In the genomic region with DNA sequence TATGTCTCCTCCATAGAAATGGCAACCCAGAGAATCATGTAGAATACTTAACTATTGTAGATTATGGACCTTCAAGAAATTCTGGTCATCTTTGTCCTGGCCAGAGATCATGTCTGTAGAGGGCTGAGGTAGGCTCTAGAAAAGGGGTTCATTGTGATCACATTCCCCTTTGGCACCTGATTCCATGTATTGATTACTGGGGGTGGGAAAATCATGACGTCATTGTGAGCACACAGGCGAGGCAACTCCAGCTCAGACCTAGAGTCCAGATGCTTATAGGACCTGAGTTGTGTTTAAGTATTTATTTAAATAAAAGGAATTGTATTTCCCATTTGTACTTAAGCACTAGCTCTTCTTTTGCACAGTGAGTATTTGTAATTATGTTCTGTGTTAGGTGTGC, we compare ENCODE assay signal across 27 cellular contexts.
"Had no signal": no experiment of that assay in that cellular context is flagged by ENCODE, and none has a peak within 500 bp of the region (broad histone marks: within the 10 kb centered on the region; RNA-seq: fewer than 3 reads in every experiment).

No MANE protein-coding gene starts in this region.

- DNase-seq: naive thymus-derived CD8-positive, alpha-beta T cell; nephron progenitor cell; nucleus accumbens; retina; right lobe of liver; sigmoid colon; small intestine; stimulated activated CD4-positive, alpha-beta T cell treated with anti-CD3 and anti-CD28 coated beads, Interleukin-15, amount 100 ng/mL, for 24 hours; stimulated activated CD4-positive, alpha-beta T cell treated with anti-CD3 and anti-CD28 coated beads, Interleukin-2, amount 100 ng/mL, for 24 hours; stimulated activated CD4-positive, alpha-beta T cell treated with anti-CD3 and anti-CD28 coated beads, Interleukin-2, amount 100 ng/mL, for 48 hours; stimulated activated CD4-positive, alpha-beta T cell treated with anti-CD3 and anti-CD28 coated beads, Interleukin-4, amount 100 ng/mL, for 24 hours; stimulated activated naive B cell treated with anti-CD40 and anti-IgM and Interleukin-4, amounts not matched to agents 10 μg/mL and 1 μg/mL and 100 μg/mL, for 72 hours; stimulated activated naive CD4-positive, alpha-beta T cell treated with Interleukin-2 at 50 U/mL for 16 hours; stomach; thyroid gland; trophoblast cell; upper lobe of right lung; uterus had no signal

- H3K27me3 Mint-ChIP-seq: naive thymus-derived CD8-positive, alpha-beta T cell; natural killer cell treated with Interleukin-12 subunit alpha and Interleukin-12 subunit beta and Interleukin-15 and Interleukin-18, amount 100 ng/mL, for 72 hours; stimulated activated naive B cell treated with anti-CD40 and anti-IgM and Interleukin-4, amounts not matched to agents 10 μg/mL and 1 μg/mL and 100 μg/mL, for 72 hours; stimulated activated naive CD8-positive, alpha-beta T cell treated with anti-CD3 and anti-CD28 coated beads, Interleukin-15, Interleukin-2, amounts not matched to agents 100 ng/mL and 50 ng/mL, for 24 hours had no signal

- H3K9me3 ChIP-seq: neutrophil, pancreas, prostate gland, right lobe of liver, sigmoid colon, stomach, thoracic aorta, thyroid gland, tibial nerve, upper lobe of right lung, uterus had no signal

- H3K9me3 Mint-ChIP-seq: natural killer cell treated with Interleukin-12 subunit alpha and Interleukin-12 subunit beta and Interleukin-15 and Interleukin-18, amount 100 ng/mL, for 72 hours; stimulated activated effector memory CD8-positive, alpha-beta T cell treated with anti-CD3 and anti-CD28 coated beads, Interleukin-12 subunit alpha, Interleukin-12 subunit beta, amount 100 ng/mL, for 72 hours; stimulated activated naive CD8-positive, alpha-beta T cell treated with anti-CD3 and anti-CD28 coated beads, Interleukin-15, Interleukin-2, amounts not matched to agents 100 ng/mL and 50 ng/mL, for 24 hours had no signal

- H3K36me3 Mint-ChIP-seq: natural killer cell treated with Interleukin-12 subunit alpha and Interleukin-12 subunit beta and Interleukin-15 and Interleukin-18, amount 100 ng/mL, for 72 hours; stimulated activated effector memory CD8-positive, alpha-beta T cell treated with anti-CD3 and anti-CD28 coated beads, Interleukin-12 subunit alpha, Interleukin-12 subunit beta, amount 100 ng/mL, for 72 hours had no signal

- H3K4me3 Mint-ChIP-seq: naive thymus-derived CD8-positive, alpha-beta T cell; natural killer cell treated with Interleukin-12 subunit alpha and Interleukin-12 subunit beta and Interleukin-15 and Interleukin-18, amount 100 ng/mL, for 72 hours; nephron progenitor cell; neural crest cell; stimulated activated effector memory CD8-positive, alpha-beta T cell treated with anti-CD3 and anti-CD28 coated beads, Interleukin-12 subunit alpha, Interleukin-12 subunit beta, amount 100 ng/mL, for 72 hours; stimulated activated naive B cell treated with anti-CD40 and anti-IgM and Interleukin-4, amounts not matched to agents 10 μg/mL and 1 μg/mL and 100 μg/mL, for 72 hours; stimulated activated naive CD8-positive, alpha-beta T cell treated with anti-CD3 and anti-CD28 coated beads, Interleukin-15, Interleukin-2, amounts not matched to agents 100 ng/mL and 50 ng/mL, for 24 hours had no signal

- H3K4me3 ChIP-seq: pancreas, prostate gland, right lobe of liver, sigmoid colon, stomach, thoracic aorta, thyroid gland, tibial nerve, upper lobe of right lung, uterus had no signal

- H3K27ac Mint-ChIP-seq: natural killer cell treated with Interleukin-12 subunit alpha and Interleukin-12 subunit beta and Interleukin-15 and Interleukin-18, amount 100 ng/mL, for 72 hours; nephron progenitor cell; stimulated activated effector memory CD8-positive, alpha-beta T cell treated with anti-CD3 and anti-CD28 coated beads, Interleukin-12 subunit alpha, Interleukin-12 subunit beta, amount 100 ng/mL, for 72 hours; stimulated activated naive B cell treated with anti-CD40 and anti-IgM and Interleukin-4, amounts not matched to agents 10 μg/mL and 1 μg/mL and 100 μg/mL, for 72 hours; stimulated activated naive CD8-positive, alpha-beta T cell treated with anti-CD3 and anti-CD28 coated beads, Interleukin-15, Interleukin-2, amounts not matched to agents 100 ng/mL and 50 ng/mL, for 24 hours had no signal

- H3K27me3 ChIP-seq: neutrophil, pancreas, right lobe of liver, sigmoid colon, stomach, thyroid gland, tibial nerve, upper lobe of right lung, uterus had no signal

- H3K4me1 Mint-ChIP-seq: nephron progenitor cell, neural crest cell had no signal

- H3K36me3 ChIP-seq: pancreas, prostate gland, right lobe of liver, sigmoid colon, thoracic aorta, thyroid gland, tibial nerve, upper lobe of right lung, uterus had no signal

- H3K27ac ChIP-seq: neutrophil, pancreas, prostate gland, right lobe of liver, sigmoid colon, stomach, thoracic aorta, thyroid gland, tibial nerve, upper lobe of right lung, uterus had no signal

- H3K4me1 ChIP-seq: pancreas, prostate gland, right lobe of liver, sigmoid colon, stomach, thyroid gland, upper lobe of right lung, uterus had no signal

- ATAC-seq: naive thymus-derived CD8-positive, alpha-beta T cell; pancreas; stimulated activated effector memory CD8-positive, alpha-beta T cell treated with anti-CD3 and anti-CD28 coated beads, Interleukin-12 subunit alpha, Interleukin-12 subunit beta, amount 100 ng/mL, for 72 hours; stimulated activated naive B cell treated with anti-CD40 and anti-IgM and Interleukin-4, amounts not matched to agents 10 μg/mL and 1 μg/mL and 100 μg/mL, for 72 hours; upper lobe of right lung had no signal
